35 cellular contexts compared by ENCODE assay signal in the genomic region with DNA sequence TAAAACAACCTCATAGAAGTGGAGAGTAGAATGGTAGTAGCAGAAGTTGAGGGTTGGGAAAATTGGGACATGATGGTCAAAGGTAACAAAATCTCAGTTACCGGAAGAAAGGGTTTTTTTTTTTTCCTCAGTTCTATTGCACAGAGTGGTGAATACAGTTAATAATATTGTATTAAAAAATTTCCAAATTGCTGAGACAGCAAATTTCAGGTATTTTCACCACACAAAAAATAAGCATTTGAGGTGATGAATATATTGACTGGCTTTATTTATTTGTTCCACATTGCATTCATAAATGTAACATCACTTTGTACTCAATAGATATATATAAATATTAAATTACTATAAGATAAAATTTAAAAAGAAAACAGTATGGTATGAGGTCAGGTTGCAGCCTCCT.
"Had no signal": no experiment of that assay in that cellular context is flagged by ENCODE, and none has a peak within 500 bp of the region (broad histone marks: within the 10 kb centered on the region; RNA-seq: fewer than 3 reads in every experiment).

No MANE protein-coding gene starts in this region.

- DNase-seq: activated B cell treated with CpG ODN at 0.5 μM for 24 hours; activated CD4-positive, alpha-beta memory T cell treated with anti-CD3 and anti-CD28 coated beads for 36 hours; activated CD4-positive, alpha-beta T cell treated with anti-CD3 and anti-CD28 coated beads for 4 hours; activated CD4-positive, alpha-beta T cell treated with anti-CD3 and anti-CD28 coated beads, Interleukin-2, amount 10 ng/mL, durations not matched to agents 24 days and 14 days; activated CD4-positive, alpha-beta T cell treated with anti-CD3 and anti-CD28 coated beads, Interleukin-2, amount 50 U/mL, for 1 hour; activated CD4-positive, alpha-beta T cell treated with anti-CD3 and anti-CD28 coated beads, Interleukin-2, amount 50 U/mL, for 4 hours; activated CD4-positive, CD25-positive, alpha-beta regulatory T cell treated with anti-CD3 and anti-CD28 coated beads, Interleukin-2, amount 50 U/mL, for 72 hours; activated CD8-positive, alpha-beta memory T cell treated with anti-CD3 and anti-CD28 coated beads, Interleukin-2, amount 50 U/mL, for 4 hours; activated CD8-positive, alpha-beta T cell treated with anti-CD3 and anti-CD28 coated beads for 36 hours; activated effector memory CD4-positive, alpha-beta T cell treated with anti-CD3 and anti-CD28 coated beads, Interleukin-2, amount 50 U/mL, for 16 hours; activated gamma-delta T cell treated with Interleukin-2 at 50 U/mL for 16 hours; activated naive CD4-positive, alpha-beta T cell; activated naive CD4-positive, alpha-beta T cell treated with anti-CD3 and anti-CD28 coated beads for 36 hours; activated naive CD4-positive, alpha-beta T cell treated with anti-CD3 and anti-CD28 coated beads, Interleukin-2, amount 50 U/mL, for 16 hours; activated naive CD8-positive, alpha-beta T cell treated with anti-CD3 and anti-CD28 coated beads for 36 hours; activated T-cell treated with anti-CD3 and anti-CD28 coated beads for 4 hours; activated T-cell treated with anti-CD3 and anti-CD28 coated beads, Interleukin-2, amount 50 U/mL, for 1 hour; activated T-cell treated with anti-CD3 and anti-CD28 coated beads, Interleukin-2, amount 50 U/mL, for 4 hours; activated T-cell treated with anti-CD3 and anti-CD28 coated beads, Interleukin-2, amount 50 U/mL, for 72 hours; adrenal gland; amniotic stem cell; aorta; body of pancreas; brain microvascular endothelial cell; central memory CD4-positive, alpha-beta T cell; T-helper 2 cell; T-helper 9 cell had no signal

- FAIRE-seq: astrocyte, bronchial epithelial cell, colon, TTC549 had no signal

- H3K27me3 ChIP-seq: adrenal gland, body of pancreas, brain microvascular endothelial cell, cardiac muscle cell had no signal

- ATAC-seq: activated CD8-positive, alpha-beta T cell treated with anti-CD3 and anti-CD28 coated beads for 36 hours; activated naive CD4-positive, alpha-beta T cell treated with anti-CD3 and anti-CD28 coated beads, Interleukin-2, amount 50 U/mL, for 72 hours; activated T-cell treated with anti-CD3 and anti-CD28 coated beads, Interleukin-2, amount 50 U/mL, for 4 hours; activated T-cell treated with anti-CD3 and anti-CD28 coated beads, Interleukin-2, amount 50 U/mL, for 72 hours; activated T-helper 17 cell treated with anti-CD3 and anti-CD28 coated beads, Interleukin-2, amount 50 U/mL, for 72 hours; body of pancreas had no signal

- H3K36me3 ChIP-seq: adrenal gland, brain microvascular endothelial cell, cardiac muscle cell had no signal

- H3K4me1 ChIP-seq: adrenal gland, body of pancreas had no signal

- H3K4me3 ChIP-seq: adrenal gland, body of pancreas, cardiac muscle cell had no signal

- H3K27ac ChIP-seq: adrenal gland, body of pancreas, brain microvascular endothelial cell, cardiac muscle cell, VCaP had no signal

- H3K9me3 ChIP-seq: adrenal gland, body of pancreas had no signal
